1 cellular context compared by ENCODE assay signal in genomic region chr15:82132116-82132515, GRCh38.
TF ChIP-seq lines count a peak whose summit lies in the region.

No MANE protein-coding gene starts in this region.

TF ChIP-seq in HCT116, 20 proteins besides CTCF, POLR2A, EP300 and RAD21 (continued from another document):
- TF ChIP-seq REST (IDR thresholded peaks at IDR 0.05; ENCODE audit: low read depth): no peak
